Comparison of ENCODE assay signal across 1 cellular context in genomic region chr7:29879609-29880008, GRCh38.
TF ChIP-seq lines count a peak whose summit lies in the region.

No MANE protein-coding gene starts in this region.

TF ChIP-seq in SK-N-SH, 30 proteins besides CTCF, POLR2A, EP300 and RAD21 (continued from another document):
- no peak for TF ChIP-seq NFIC (IDR thresholded peaks at IDR 0.05; ENCODE audit: borderline replicate concordance)
